ENCODE assay signal across 12 cellular contexts in the genomic region with DNA sequence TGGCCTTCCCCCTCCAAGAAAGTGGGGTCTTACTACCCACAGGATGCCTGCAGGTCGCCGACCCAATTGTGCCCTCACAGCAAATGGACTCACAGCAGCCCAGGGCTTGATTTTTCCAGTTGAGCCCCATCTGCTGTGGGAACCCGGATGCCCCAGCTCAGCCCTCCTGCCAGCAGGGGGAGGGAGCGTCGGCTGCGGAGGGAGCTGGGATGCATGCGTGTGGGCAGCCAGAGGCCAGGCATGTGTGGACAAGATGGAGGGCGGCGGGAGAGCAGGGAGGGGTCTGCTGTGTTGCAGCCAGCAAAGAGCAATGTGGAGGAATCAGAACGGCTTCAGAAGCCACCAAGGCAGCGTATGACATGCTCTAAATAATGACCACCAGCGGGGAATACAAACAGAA. TPM values are rescaled to one million over a fixed set of nuclear protein-coding genes. Genes with fewer than 3 reads are reported as not detected.
DNase-seq lines count a peak whose midpoint lies in the region; FAIRE-seq and TF ChIP-seq lines count a peak whose summit lies in the region.
"Had no signal": no experiment of that assay in that cellular context is flagged by ENCODE, and none has a peak within 500 bp of the region (broad histone marks: within the 10 kb centered on the region; RNA-seq: fewer than 3 reads in every experiment).

No MANE protein-coding gene starts in this region.

- 58% methylated on average over 12 of the region's 12 CpGs; no CpG with 5 or more reads in 1 of the 2 experiments for WGBS in H1 (ENCODE audit: extremely low coverage in 1 of 2, insufficient coverage in 1 of 2, insufficient read length in 1 of 2, insufficient replicate concordance in 2 of 2, low coverage in 1 of 2, low lambda C conversion rate in 2 of 2, missing lambda C conversion rate in 1 of 2), 2 experiments
- 55% methylated on average over 12 of the region's 12 CpGs; no CpG with 5 or more reads in 1 of the 2 donors for WGBS in transverse colon (ENCODE audit: low coverage in 1 of 2), 2 donors

- H2BK5ac ChIP-seq in H1 (ENCODE audit: low read depth, low read length): no peak overlapping the region

- H3K23ac ChIP-seq in H1 (ENCODE audit: insufficient read length): no peak overlapping the region

- CTCF ChIA-PET in H1 (lab: Charles Lee; ENCODE audit: partially characterized antibody): interaction anchor here (0.6 to 2.3 kb wide), 15 partner anchors 15 to 659 kb away, joined by 3 to 9 read pairs (median 3); no protein-coding TSS in a partner anchor

- H2BK12ac ChIP-seq in H1 (ENCODE audit: low read depth, low read length): no peak overlapping the region; the same call in 1 of the 2 replicates

- intact Hi-C loops in transverse colon (cut with DNase I; ENCODE audit: low total_unique reads): no loop called here

- no peak overlapping the region for H3K4me3 ChIP-seq in H1 (ENCODE audit: extremely low read depth in 1 of 4, insufficient read depth in 2 of 4, low read depth in 3 of 4, low read length in 4 of 4)
- H3K4me3 ChIP-seq in transverse colon: no peak overlapping the region
- H3K4me3 ChIP-seq: mucosa of descending colon, suprapubic skin had no signal

- peaks cover 12% of the 10 kb centered on the region for H3K27me3 Mint-ChIP-seq in osteocyte (ENCODE audit: unreplicated experiment)

- H3K4ac ChIP-seq in H1 (replicated peaks; ENCODE audit: insufficient read length, low read depth, low read length): no peak overlapping the region

- no peak overlapping the region for H3K56ac ChIP-seq in H1 (replicated peaks; ENCODE audit: insufficient read length, low read depth, low read length)

- no peak overlapping the region for H3K27ac Mint-ChIP-seq in osteocyte (ENCODE audit: unreplicated experiment)

- peaks cover 4% of the 10 kb centered on the region for H3K4me1 Mint-ChIP-seq in osteocyte (ENCODE audit: unreplicated experiment)

- H4K8ac ChIP-seq in H1 (ENCODE audit: extremely low read depth, insufficient read depth, low read length): peak overlapping the region; percentile 66

- H3K14ac ChIP-seq in H1 (ENCODE audit: insufficient read length): no peak overlapping the region

- no peak overlapping the region for H3K4me3 Mint-ChIP-seq in osteocyte (ENCODE audit: unreplicated experiment)

- H3K79me1 ChIP-seq in H1 (ENCODE audit: low read depth, low read length): no peaks in the 10 kb centered on the region

- no peak overlapping the region for H3K4me2 ChIP-seq in H1 (ENCODE audit: insufficient read depth in 1 of 2, low read depth in 2 of 2, low read length in 2 of 2)

- H3K9me3 Mint-ChIP-seq in osteocyte (ENCODE audit: unreplicated experiment): no peaks in the 10 kb centered on the region

- peak overlapping the region; percentile 16 for H4K5ac ChIP-seq in H1 (ENCODE audit: insufficient read length, low read depth, low read length)

- H3K4me1 ChIP-seq in H1 (replicated peaks in 1 of 4; ENCODE audit: control insufficient read depth in 3 of 4, insufficient read depth in 4 of 4, low read length in 3 of 4) (peaks cover 0 to 5% (median 2%) of the 10 kb centered on the region in 4 experiments; a peak in 3 of 7 replicates), transverse colon (no peaks in the 10 kb centered on the region)
- H3K4me1 ChIP-seq: suprapubic skin had no signal

- TF ChIP-seq POLR2A in H1 (IDR thresholded peaks at IDR 0.05; ENCODE audit: control extremely low read depth in 1 of 2, low read depth in 2 of 2, low read length in 2 of 2) (no peak), transverse colon (IDR thresholded peaks at IDR 0.05) (no peak)

- no peak overlapping the region for H2AK5ac ChIP-seq in H1 (ENCODE audit: low read depth, low read length)

- peak; percentile 20 for DNase-seq in NCI-H1092 treated with DMSO at 0.1 percent for 48 hours (lab: John Stamatoyannopoulos, UW)
- DNase-seq in NCI-H1092 (lab: John Stamatoyannopoulos, UW): no peak
- DNase-seq in NCI-H524 (lab: John Stamatoyannopoulos, UW): peak; percentile 60 to 78
- DNase-seq in H1 (ENCODE audit: low read depth in 1 of 2, low spot score in 2 of 2): peak; percentile 38 to 79
- no peak for DNase-seq in osteocyte (ENCODE audit: extremely low spot score, unreplicated experiment)
- DNase-seq in OCI-M1 (lab: John Stamatoyannopoulos, UW): no peak
- no peak for DNase-seq in NCI-H2196 (lab: John Stamatoyannopoulos, UW; ENCODE audit: unreplicated experiment)
- no peak for DNase-seq in transverse colon
- DNase-seq: activated naive CD4-positive, alpha-beta T cell; mucosa of descending colon had no signal

- H3K79me2 ChIP-seq in H1 (ENCODE audit: control insufficient read depth in 1 of 2, insufficient read depth in 2 of 2, low read length in 2 of 2): no peaks in the 10 kb centered on the region

- no peaks in the 10 kb centered on the region for H3K27me3 ChIP-seq in H1 (replicated peaks in 1 of 4; ENCODE audit: control insufficient read depth in 3 of 4, extremely low read depth in 1 of 4, insufficient read depth in 3 of 4, low read length in 3 of 4)
- peaks cover 19% of the 10 kb centered on the region for H3K27me3 ChIP-seq in transverse colon

- peak overlapping the region; percentile 87 for H4K91ac ChIP-seq in H1 (replicated peaks; ENCODE audit: insufficient read length, low read length)

- no peak overlapping the region for H2BK120ac ChIP-seq in H1 (replicated peaks; ENCODE audit: low read depth, low read length)

- no peak overlapping the region for H3K9ac ChIP-seq in H1 (replicated peaks in 1 of 4; ENCODE audit: extremely low read depth in 1 of 4, low read depth in 3 of 4, low read length in 3 of 4)

- TF ChIP-seq CTCF in H1 (IDR thresholded peaks at IDR 0.05; ENCODE audit: control extremely low read depth in 1 of 3, insufficient read depth in 1 of 3, low read depth in 1 of 3, low read length in 3 of 3) (peak; percentile 47 to 61 (median 55)), osteocyte (IDR thresholded peaks at IDR 0.05) (peak; percentile 31), transverse colon (IDR thresholded peaks at IDR 0.05) (no peak)

- H4K20me1 ChIP-seq in H1 (replicated peaks in 1 of 2; ENCODE audit: control insufficient read depth in 1 of 2, insufficient read depth in 2 of 2, low read length in 2 of 2): no peaks in the 10 kb centered on the region

- no peak overlapping the region; the same call in 1 of the 2 replicates for H2BK20ac ChIP-seq in H1 (ENCODE audit: low read length)

- H3K18ac ChIP-seq in H1 (ENCODE audit: extremely low read depth, low read length): peak overlapping the region; percentile 89; the same call in 1 of the 2 replicates

- peak; percentile 36 to 64; a peak in 3 of 4 replicates for TF ChIP-seq RAD21 in H1 (IDR thresholded peaks at IDR 0.05 in 1 of 2, conservative IDR thresholded peaks at IDR 0.05 in 1 of 2; ENCODE audit: low read depth in 2 of 2, low read length in 2 of 2)

- H2AFZ ChIP-seq in H1 (ENCODE audit: low read length): peak overlapping the region; percentile 92

- POLR2A ChIA-PET in H1 (lab: Charles Lee; ENCODE audit: partially characterized antibody): no interaction called here

- in situ Hi-C loops in transverse colon (cut with MboI; ENCODE audit: low pct_ligation_motif_present in 1 of 4, low pct_unique_long_range_greater_than_20kb in 1 of 4, low sequenced_read_pairs in 3 of 4): no loop called here

- H3K27ac ChIP-seq in H1 (ENCODE audit: low read depth, low read length) (no peak overlapping the region), transverse colon (no peak overlapping the region)
- H3K27ac ChIP-seq: suprapubic skin had no signal

- no peaks in the 10 kb centered on the region for H3K36me3 Mint-ChIP-seq in osteocyte (ENCODE audit: unreplicated experiment)

- no peaks in the 10 kb centered on the region for H3K9me3 ChIP-seq in H1 (ENCODE audit: insufficient read depth in 2 of 2, low read depth in 1 of 2, low read length in 1 of 2)
- H3K9me3 ChIP-seq in transverse colon: no peaks in the 10 kb centered on the region
- H3K9me3 ChIP-seq: mucosa of descending colon, suprapubic skin had no signal

- H2BK15ac ChIP-seq in H1 (ENCODE audit: low read length): peak overlapping the region; percentile 8; the same call in 1 of the 2 replicates

- H3K36me3 ChIP-seq in H1 (ENCODE audit: control insufficient read depth in 2 of 4, insufficient read depth in 4 of 4, low read length in 3 of 4) (no peaks in the 10 kb centered on the region), transverse colon (no peaks in the 10 kb centered on the region)
- H3K36me3 ChIP-seq: suprapubic skin had no signal

- TF ChIP-seq EP300 in H1 (IDR thresholded peaks at IDR 0.05; ENCODE audit: borderline replicate concordance in 1 of 2, low read depth in 2 of 2, low read length in 2 of 2) (no peak), transverse colon (IDR thresholded peaks at IDR 0.05; ENCODE audit: low read depth) (no peak)

- no peak for FAIRE-seq in H1 (lab: Jason Lieb, UNC)
- FAIRE-seq: GM18507 had no signal

- no peaks in the 10 kb centered on the region for H3K23me2 ChIP-seq in H1 (ENCODE audit: low read depth, low read length)

TF ChIP-seq in H1, 55 proteins besides CTCF, POLR2A, EP300 and RAD21 (continues in another document):
- TF ChIP-seq NANOG (IDR thresholded peaks at IDR 0.05; ENCODE audit: insufficient read depth, low read depth, low read length, poor library complexity, severe bottlenecking) (no peak), YY1 (IDR thresholded peaks at IDR 0.05; ENCODE audit: low read depth, low read length) (peak; percentile 87), SIX5 (IDR thresholded peaks at IDR 0.05; ENCODE audit: low read depth, low read length) (no peak), CBX5 (IDR thresholded peaks at IDR 0.05; ENCODE audit: low read depth, low read length) (no peak)
- TF ChIP-seq, protein P1, sequence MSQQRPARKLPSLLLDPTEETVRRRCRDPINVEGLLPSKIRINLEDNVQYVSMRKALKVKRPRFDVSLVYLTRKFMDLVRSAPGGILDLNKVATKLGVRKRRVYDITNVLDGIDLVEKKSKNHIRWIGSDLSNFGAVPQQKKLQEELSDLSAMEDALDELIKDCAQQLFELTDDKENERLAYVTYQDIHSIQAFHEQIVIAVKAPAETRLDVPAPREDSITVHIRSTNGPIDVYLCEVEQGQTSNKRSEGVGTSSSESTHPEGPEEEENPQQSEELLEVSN (IDR thresholded peaks at IDR 0.05): peak; percentile 83

RNA-seq across cellular contexts. Expression of gene EIF3D, which starts 41.0 kb away (rescaled TPM):
- 195 and 196 TPM in 2 replicates for total RNA-seq in H1 (2021; fragmentation: NEBNext Ultra II Directional; extraction: Animal tissue kit (Norgen Biotek cat#: 25700))
- polyA plus RNA-seq in H1 (2011; rRNA removed): 329 and 408 TPM in 2 replicates
- polyA plus RNA-seq in H1 (2011; cell fraction: cytosol; rRNA removed): 482 TPM
- 437 TPM for polyA plus RNA-seq in H1 (2011; cell fraction: nucleus; rRNA removed)
- 214 to 312 TPM (median 300 TPM) in 4 replicates for polyA plus RNA-seq in H1 (2012, experiment 1 of 2)
- polyA plus RNA-seq in H1 (2012, experiment 2 of 2): 95.3 TPM
- 142 TPM for polyA plus RNA-seq in H1 (2013, experiment 1 of 2)
- polyA plus RNA-seq in H1 (2013, experiment 2 of 2): 137 TPM
- polyA minus RNA-seq in H1 (2011; rRNA and poly(A)+ RNA removed): 459 and 470 TPM in 2 replicates
- polyA minus RNA-seq in H1 (2011; cell fraction: cytosol; rRNA and poly(A)+ RNA removed): 274 TPM
- 176 TPM for polyA minus RNA-seq in H1 (2011; cell fraction: nucleus; rRNA and poly(A)+ RNA removed)
- total RNA-seq in osteocyte: 150 and 155 TPM in 2 replicates
- 100 to 1,000 TPM in 3 of 4 donors, 10 to 100 TPM in 1; 69.6 to 217 (median 146) TPM for total RNA-seq in transverse colon

Comparison
In these comparisons a context has a peak if more than half of its experiments do, and no peak if none do; other contexts are left out.
1. DNase-seq: peak in NCI-H1092 treated with DMSO at 0.1 percent for 48 hours (single experiment), NCI-H524 (2 of 2) and H1 (2 of 2); none in NCI-H1092 (single experiment), osteocyte (single experiment), OCI-M1 (single experiment), NCI-H2196 (single experiment) and transverse colon (single experiment).
2. CTCF ChIP-seq: peak in H1 (3 of 3) and osteocyte (single experiment); none in transverse colon (0 of 5).